In the genomic region with DNA sequence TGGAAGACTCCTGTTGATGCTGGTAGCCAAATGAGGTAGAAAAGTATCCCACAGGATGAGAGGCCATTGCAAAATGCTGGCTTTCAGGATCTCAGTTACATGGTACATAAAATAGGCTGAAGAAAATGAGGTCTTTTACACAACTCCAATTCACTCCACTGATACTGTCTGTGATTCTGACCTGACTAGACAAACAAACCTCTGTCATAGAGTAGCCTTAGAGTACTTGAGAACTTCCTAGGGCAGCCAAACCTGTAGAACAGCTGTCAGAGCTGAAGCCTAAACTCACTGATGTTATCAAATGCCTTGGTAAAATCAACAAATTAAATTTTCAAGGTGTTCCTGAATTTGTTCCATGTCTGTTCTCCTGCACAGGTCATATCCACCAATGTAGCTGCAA, we compare ENCODE assay signal across 19 cellular contexts.
"Had no signal": no experiment of that assay in that cellular context is flagged by ENCODE, and none has a peak within 500 bp of the region (broad histone marks: within the 10 kb centered on the region; RNA-seq: fewer than 3 reads in every experiment).

No MANE protein-coding gene starts in this region.

- ATAC-seq: activated CD4-positive, alpha-beta T cell treated with anti-CD3 and anti-CD28 coated beads for 36 hours; naive thymus-derived CD8-positive, alpha-beta T cell; T-cell had no signal

- H3K4me3 ChIP-seq: colonic mucosa, neural progenitor cell, sigmoid colon, testis, upper lobe of left lung had no signal

- DNase-seq: activated B cell treated with CpG ODN at 0.5 μM for 24 hours; activated CD4-positive, alpha-beta T cell treated with anti-CD3 and anti-CD28 coated beads for 36 hours; activated CD4-positive, alpha-beta T cell treated with anti-CD3 and anti-CD28 coated beads, Interleukin-2, amount 50 U/mL, for 4 hours; activated CD8-positive, alpha-beta memory T cell treated with anti-CD3 and anti-CD28 coated beads for 24 hours; activated CD8-positive, alpha-beta memory T cell treated with anti-CD3 and anti-CD28 coated beads, Interleukin-2, amount 50 U/mL, for 4 hours; activated naive CD4-positive, alpha-beta T cell; activated T-cell treated with anti-CD3 and anti-CD28 coated beads, Interleukin-2, amount 50 U/mL, for 24 hours; amniotic stem cell; colonic mucosa; naive thymus-derived CD8-positive, alpha-beta T cell; posterior cingulate gyrus; retina; sigmoid colon; stimulated activated CD4-positive, alpha-beta T cell treated with anti-CD3 and anti-CD28 coated beads, Interleukin-4, amount 100 ng/mL, for 1 hour; stimulated activated naive CD4-positive, alpha-beta T cell; T-cell; testis had no signal
